Comparison of ENCODE assay signal across 13 cellular contexts in genomic region chrX:101383679-101384078, GRCh38. TPM values are rescaled to one million over a fixed set of nuclear protein-coding genes. Genes with fewer than 3 reads are reported as not detected.
DNase-seq lines count a peak whose midpoint lies in the region; ATAC-seq, FAIRE-seq and TF ChIP-seq lines count a peak whose summit lies in the region.
"Had no signal": no experiment of that assay in that cellular context is flagged by ENCODE, and none has a peak within 500 bp of the region (broad histone marks: within the 10 kb centered on the region; RNA-seq: fewer than 3 reads in every experiment).

No MANE protein-coding gene starts in this region.

- H2BK120ac ChIP-seq in H9 (ENCODE audit: low read depth, low read length, poor library complexity, severe bottlenecking): no peak overlapping the region

- H3K4me2 ChIP-seq in H9 (ENCODE audit: insufficient read depth, insufficient read length, low read length): no peak overlapping the region

- H4K20me1 ChIP-seq in H9 (ENCODE audit: control insufficient read depth, insufficient read depth, insufficient read length): no peaks in the 10 kb centered on the region

- H3K36me3 ChIP-seq in GM06990 (ENCODE audit: control insufficient read depth, insufficient read depth, low read length): no peaks in the 10 kb centered on the region

- no peaks in the 10 kb centered on the region for H3K23me2 ChIP-seq in H9 (ENCODE audit: insufficient read length, low read depth, low read length, poor library complexity, severe bottlenecking)

- H2AK5ac ChIP-seq in H9 (ENCODE audit: insufficient read length, low read length): no peak overlapping the region

- no peak overlapping the region for H3K23ac ChIP-seq in H9 (ENCODE audit: insufficient read length, low read depth, low read length)

- ATAC-seq in HG02938 (IDR thresholded peaks at IDR 0.05; ENCODE audit: unreplicated experiment): peak; percentile 67
- ATAC-seq: sciatic nerve had no signal

- no peaks in the 10 kb centered on the region for H3K4me1 ChIP-seq in H9 (ENCODE audit: insufficient read depth, low read length)
- H3K4me1 ChIP-seq: Caco-2 had no signal

- no peak overlapping the region for H4K8ac ChIP-seq in H9 (replicated peaks; ENCODE audit: insufficient read length, low read depth, low read length)

- H3T11ph ChIP-seq in H9 (ENCODE audit: low read length): no peak overlapping the region

- no peak overlapping the region for H2BK12ac ChIP-seq in H9 (ENCODE audit: insufficient read length, low read depth, low read length)

- no peaks in the 10 kb centered on the region for H3K27me3 ChIP-seq in GM06990 (replicated peaks; ENCODE audit: control insufficient read depth, insufficient read depth, low read length)
- H3K27me3 ChIP-seq in H9 (ENCODE audit: insufficient read depth, low read length): no peaks in the 10 kb centered on the region

- H3K4me1 Mint-ChIP-seq in H9: peaks cover 3 to 13% of the 10 kb centered on the region in 2 experiments

- H3K9ac ChIP-seq in H9 (ENCODE audit: extremely low read depth, insufficient read length, low read length): no peak overlapping the region

- H3K4ac ChIP-seq in H9 (ENCODE audit: low read depth, low read length): no peak overlapping the region

- H3K14ac ChIP-seq in H9 (ENCODE audit: insufficient read depth, low read length): no peak overlapping the region

- H3K79me2 ChIP-seq in H9 (ENCODE audit: insufficient read depth, low read length): no peaks in the 10 kb centered on the region

- no peak for TF ChIP-seq POLR2A in NB4 (IDR thresholded peaks at IDR 0.05; ENCODE audit: extremely low read depth, insufficient read length)

- peaks cover 45 to 55% of the 10 kb centered on the region in 2 experiments for H3K9me3 Mint-ChIP-seq in H9

- no peak overlapping the region for H3K18ac ChIP-seq in H9 (ENCODE audit: insufficient read length, low read depth, low read length)

- H4K91ac ChIP-seq in H9 (ENCODE audit: insufficient read length, low read depth, low read length): no peak overlapping the region

- H4K5ac ChIP-seq in H9 (ENCODE audit: insufficient read length, low read depth, low read length): no peak overlapping the region

- peak; percentile 48 for DNase-seq in GM06990 (ENCODE audit: extremely low read depth, insufficient read length)
- peak; percentile 35 for DNase-seq in GM19239 (ENCODE audit: insufficient read length, low spot score)
- peak; percentile 51 for DNase-seq in NB4 (ENCODE audit: low read depth)
- DNase-seq in H9: no peak
- no peak for DNase-seq in islet precursor cell
- no peak for DNase-seq in anterior cingulate cortex (lab: John Stamatoyannopoulos, UW)
- no peak for DNase-seq in GM19240 (ENCODE audit: insufficient read length, low spot score)
- DNase-seq: activated T-cell treated with anti-CD3 and anti-CD28 coated beads for 4 hours; Caco-2; effector memory CD4-positive, alpha-beta T cell; stimulated activated naive CD4-positive, alpha-beta T cell treated with Interleukin-2 at 50 U/mL for 16 hours had no signal

- no peak overlapping the region for H2AFZ ChIP-seq in H9 (ENCODE audit: low read length)

- no peak overlapping the region for H3K4me3 Mint-ChIP-seq in H9

- no peak overlapping the region for H2BK5ac ChIP-seq in H9 (ENCODE audit: insufficient read length, low read length)

- no CpG with 5 or more reads among the region's 2 CpGs for WGBS in H9 (ENCODE audit: extremely low coverage, insufficient read length, low lambda C conversion rate)

- H3K79me1 ChIP-seq in H9 (ENCODE audit: insufficient read depth, low read depth, low read length, poor library complexity, severe bottlenecking): no peaks in the 10 kb centered on the region

- peaks cover 42% of the 10 kb centered on the region for H3K9me3 ChIP-seq in H9 (ENCODE audit: control insufficient read depth, low read depth, low read length)
- H3K9me3 ChIP-seq: Caco-2 had no signal

- no peak overlapping the region for H3K27ac Mint-ChIP-seq in H9

- peak overlapping the region; percentile 70 for H3K4me3 ChIP-seq in GM06990 (replicated peaks; ENCODE audit: low read depth, low read length)
- peak overlapping the region; percentile 49 for H3K4me3 ChIP-seq in NB4 (ENCODE audit: low read depth, low read length)

- peak; percentile 99 for FAIRE-seq in GM19239 (lab: Jason Lieb, UNC)

- no peak overlapping the region for H3K56ac ChIP-seq in H9 (ENCODE audit: insufficient read length, low read depth, low read length)

- TF ChIP-seq CTCF in GM06990 (IDR thresholded peaks at IDR 0.05; ENCODE audit: insufficient read depth, low read length, poor library complexity, severe bottlenecking) (no peak), NB4 (IDR thresholded peaks at IDR 0.05; ENCODE audit: low read depth, low read length) (no peak), H9 (conservative IDR thresholded peaks at IDR 0.05) (no peak)

- H3K27ac ChIP-seq in H9 (ENCODE audit: insufficient read length, low read depth, low read length): no peak overlapping the region

- no peaks in the 10 kb centered on the region for H3K27me3 Mint-ChIP-seq in H9 (ENCODE audit: low read depth)

- no peaks in the 10 kb centered on the region; a peak in 1 of 7 replicates for H3K36me3 Mint-ChIP-seq in H9 (ENCODE audit: insufficient read depth in 1 of 3, low read depth in 3 of 3)

- H2BK20ac ChIP-seq in H9 (ENCODE audit: low read depth, low read length, poor library complexity, severe bottlenecking): no peak overlapping the region

- no peak overlapping the region for H2BK15ac ChIP-seq in H9 (ENCODE audit: low read depth, low read length)

RNA-seq across cellular contexts. Expression of gene BTK, which starts 2.3 kb away (rescaled TPM):
- 0.09 and 0.35 TPM in 2 replicates for total RNA-seq in H9 (2021)
- total RNA-seq: Caco-2 had no signal

RNA-seq across cellular contexts. Expression of gene RPL36A, which starts 7.1 kb away (rescaled TPM):
- total RNA-seq in H9 (2021): 411 and 428 TPM in 2 replicates

RNA-seq across cellular contexts. Expression of gene GLA, which starts 24.0 kb away (rescaled TPM):
- total RNA-seq in H9 (2021): 40.3 and 41.9 TPM in 2 replicates

RNA-seq across cellular contexts. Expression of gene HNRNPH2, which starts 24.3 kb away (rescaled TPM):
- 60.2 and 63.2 TPM in 2 replicates for total RNA-seq in H9 (2021)

RNA-seq across cellular contexts. Expression of gene TIMM8A, which starts 35.1 kb away (rescaled TPM):
- 38.9 and 40.2 TPM in 2 replicates for total RNA-seq in H9 (2021)

Comparison
In these comparisons a context has a peak if more than half of its experiments do, and no peak if none do; other contexts are left out.
1. DNase-seq: peak in GM06990 (single experiment), GM19239 (single experiment) and NB4 (single experiment); none in H9 (single experiment), islet precursor cell (single experiment), anterior cingulate cortex (0 of 58) and GM19240 (single experiment).